ENCODE assay signal across 1 cellular context in the genomic region with DNA sequence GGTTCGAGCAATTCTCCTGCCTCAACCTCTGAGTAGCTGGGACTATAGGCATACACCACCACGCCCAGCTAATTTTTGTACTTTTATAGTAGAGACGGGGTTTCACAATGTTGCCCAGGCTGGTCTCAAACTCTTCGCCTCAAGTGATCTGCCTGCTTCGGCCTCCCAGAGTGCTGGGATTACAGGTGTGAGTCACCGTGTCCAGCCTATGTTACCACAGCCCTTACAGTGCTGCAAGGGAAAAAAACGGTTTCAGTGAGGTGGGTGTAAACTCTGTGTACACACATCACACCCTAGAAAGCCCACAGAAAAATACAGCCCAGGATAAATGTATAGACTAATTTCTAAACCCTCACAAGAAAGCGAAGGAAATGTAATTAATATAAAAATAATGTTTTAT.
TF ChIP-seq lines count a peak whose summit lies in the region.

No MANE protein-coding gene starts in this region.

TF ChIP-seq in K562, 482 proteins besides CTCF, POLR2A, EP300 and RAD21 (continued from another document):
- TF ChIP-seq, protein P1, sequence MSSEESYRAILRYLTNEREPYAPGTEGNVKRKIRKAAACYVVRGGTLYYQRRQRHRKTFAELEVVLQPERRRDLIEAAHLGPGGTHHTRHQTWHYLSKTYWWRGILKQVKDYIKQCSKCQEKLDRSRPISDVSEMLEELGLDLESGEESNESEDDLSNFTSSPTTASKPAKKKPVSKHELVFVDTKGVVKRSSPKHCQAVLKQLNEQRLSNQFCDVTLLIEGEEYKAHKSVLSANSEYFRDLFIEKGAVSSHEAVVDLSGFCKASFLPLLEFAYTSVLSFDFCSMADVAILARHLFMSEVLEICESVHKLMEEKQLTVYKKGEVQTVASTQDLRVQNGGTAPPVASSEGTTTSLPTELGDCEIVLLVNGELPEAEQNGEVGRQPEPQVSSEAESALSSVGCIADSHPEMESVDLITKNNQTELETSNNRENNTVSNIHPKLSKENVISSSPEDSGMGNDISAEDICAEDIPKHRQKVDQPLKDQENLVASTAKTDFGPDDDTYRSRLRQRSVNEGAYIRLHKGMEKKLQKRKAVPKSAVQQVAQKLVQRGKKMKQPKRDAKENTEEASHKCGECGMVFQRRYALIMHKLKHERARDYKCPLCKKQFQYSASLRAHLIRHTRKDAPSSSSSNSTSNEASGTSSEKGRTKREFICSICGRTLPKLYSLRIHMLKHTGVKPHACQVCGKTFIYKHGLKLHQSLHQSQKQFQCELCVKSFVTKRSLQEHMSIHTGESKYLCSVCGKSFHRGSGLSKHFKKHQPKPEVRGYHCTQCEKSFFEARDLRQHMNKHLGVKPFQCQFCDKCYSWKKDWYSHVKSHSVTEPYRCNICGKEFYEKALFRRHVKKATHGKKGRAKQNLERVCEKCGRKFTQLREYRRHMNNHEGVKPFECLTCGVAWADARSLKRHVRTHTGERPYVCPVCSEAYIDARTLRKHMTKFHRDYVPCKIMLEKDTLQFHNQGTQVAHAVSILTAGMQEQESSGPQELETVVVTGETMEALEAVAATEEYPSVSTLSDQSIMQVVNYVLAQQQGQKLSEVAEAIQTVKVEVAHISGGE (CRISPR knock-in tag; IDR thresholded peaks at IDR 0.05) = no peak
- no peak for TF ChIP-seq RAD51 (IDR thresholded peaks at IDR 0.05; ENCODE audit: borderline replicate concordance, low read depth)
- TF ChIP-seq NRF1 (conservative IDR thresholded peaks at IDR 0.05 in 1 of 2, IDR thresholded peaks at IDR 0.05 in 1 of 2) = no peak
- TF ChIP-seq, protein P2, sequence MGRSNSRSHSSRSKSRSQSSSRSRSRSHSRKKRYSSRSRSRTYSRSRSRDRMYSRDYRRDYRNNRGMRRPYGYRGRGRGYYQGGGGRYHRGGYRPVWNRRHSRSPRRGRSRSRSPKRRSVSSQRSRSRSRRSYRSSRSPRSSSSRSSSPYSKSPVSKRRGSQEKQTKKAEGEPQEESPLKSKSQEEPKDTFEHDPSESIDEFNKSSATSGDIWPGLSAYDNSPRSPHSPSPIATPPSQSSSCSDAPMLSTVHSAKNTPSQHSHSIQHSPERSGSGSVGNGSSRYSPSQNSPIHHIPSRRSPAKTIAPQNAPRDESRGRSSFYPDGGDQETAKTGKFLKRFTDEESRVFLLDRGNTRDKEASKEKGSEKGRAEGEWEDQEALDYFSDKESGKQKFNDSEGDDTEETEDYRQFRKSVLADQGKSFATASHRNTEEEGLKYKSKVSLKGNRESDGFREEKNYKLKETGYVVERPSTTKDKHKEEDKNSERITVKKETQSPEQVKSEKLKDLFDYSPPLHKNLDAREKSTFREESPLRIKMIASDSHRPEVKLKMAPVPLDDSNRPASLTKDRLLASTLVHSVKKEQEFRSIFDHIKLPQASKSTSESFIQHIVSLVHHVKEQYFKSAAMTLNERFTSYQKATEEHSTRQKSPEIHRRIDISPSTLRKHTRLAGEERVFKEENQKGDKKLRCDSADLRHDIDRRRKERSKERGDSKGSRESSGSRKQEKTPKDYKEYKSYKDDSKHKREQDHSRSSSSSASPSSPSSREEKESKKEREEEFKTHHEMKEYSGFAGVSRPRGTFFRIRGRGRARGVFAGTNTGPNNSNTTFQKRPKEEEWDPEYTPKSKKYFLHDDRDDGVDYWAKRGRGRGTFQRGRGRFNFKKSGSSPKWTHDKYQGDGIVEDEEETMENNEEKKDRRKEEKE (IDR thresholded peaks at IDR 0.05; ENCODE audit: borderline replicate concordance in 1 of 2, control insufficient read depth in 1 of 2, low read depth in 2 of 2, low read length in 1 of 2) = no peak
- TF ChIP-seq SIN3B (IDR thresholded peaks at IDR 0.05; ENCODE audit: low read depth) = no peak
- TF ChIP-seq, protein P3, sequence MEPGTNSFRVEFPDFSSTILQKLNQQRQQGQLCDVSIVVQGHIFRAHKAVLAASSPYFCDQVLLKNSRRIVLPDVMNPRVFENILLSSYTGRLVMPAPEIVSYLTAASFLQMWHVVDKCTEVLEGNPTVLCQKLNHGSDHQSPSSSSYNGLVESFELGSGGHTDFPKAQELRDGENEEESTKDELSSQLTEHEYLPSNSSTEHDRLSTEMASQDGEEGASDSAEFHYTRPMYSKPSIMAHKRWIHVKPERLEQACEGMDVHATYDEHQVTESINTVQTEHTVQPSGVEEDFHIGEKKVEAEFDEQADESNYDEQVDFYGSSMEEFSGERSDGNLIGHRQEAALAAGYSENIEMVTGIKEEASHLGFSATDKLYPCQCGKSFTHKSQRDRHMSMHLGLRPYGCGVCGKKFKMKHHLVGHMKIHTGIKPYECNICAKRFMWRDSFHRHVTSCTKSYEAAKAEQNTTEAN (CRISPR knock-in tag; IDR thresholded peaks at IDR 0.05) = no peak
- TF ChIP-seq MECOM (CRISPR knock-in tag; IDR thresholded peaks at IDR 0.05) = no peak
- no peak for TF ChIP-seq ZNF785 (CRISPR knock-in tag; IDR thresholded peaks at IDR 0.05)
- no peak for TF ChIP-seq CCAR2 (IDR thresholded peaks at IDR 0.05; ENCODE audit: low read depth, low read length)
- TF ChIP-seq, protein P4, sequence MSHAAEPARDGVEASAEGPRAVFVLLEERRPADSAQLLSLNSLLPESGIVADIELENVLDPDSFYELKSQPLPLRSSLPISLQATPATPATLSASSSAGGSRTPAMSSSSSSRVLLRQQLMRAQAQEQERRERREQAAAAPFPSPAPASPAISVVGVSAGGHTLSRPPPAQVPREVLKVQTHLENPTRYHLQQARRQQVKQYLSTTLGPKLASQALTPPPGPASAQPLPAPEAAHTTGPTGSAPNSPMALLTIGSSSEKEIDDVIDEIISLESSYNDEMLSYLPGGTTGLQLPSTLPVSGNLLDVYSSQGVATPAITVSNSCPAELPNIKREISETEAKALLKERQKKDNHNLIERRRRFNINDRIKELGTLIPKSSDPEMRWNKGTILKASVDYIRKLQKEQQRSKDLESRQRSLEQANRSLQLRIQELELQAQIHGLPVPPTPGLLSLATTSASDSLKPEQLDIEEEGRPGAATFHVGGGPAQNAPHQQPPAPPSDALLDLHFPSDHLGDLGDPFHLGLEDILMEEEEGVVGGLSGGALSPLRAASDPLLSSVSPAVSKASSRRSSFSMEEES (CRISPR knock-in tag; IDR thresholded peaks at IDR 0.05) = no peak
- no peak for TF ChIP-seq FOXK1 (CRISPR knock-in tag; IDR thresholded peaks at IDR 0.05; ENCODE audit: borderline replicate concordance)
